In genomic region chr10:7756360-7756992, GRCh38 we compare ENCODE assay signal across 8 cellular contexts. TPM values are rescaled to one million over a fixed set of nuclear protein-coding genes. Genes with fewer than 3 reads are reported as not detected.
DNase-seq lines count a peak whose midpoint lies in the region; ATAC-seq and TF ChIP-seq lines count a peak whose summit lies in the region.

No MANE protein-coding gene starts in this region.

- H3K4me3 Mint-ChIP-seq in CD4-positive, alpha-beta memory T cell, result no peak overlapping the region
- no peak overlapping the region for H3K4me3 Mint-ChIP-seq in stimulated activated naive B cell treated with anti-CD40 and anti-IgM and Interleukin-4, amounts not matched to agents 10 μg/mL and 1 μg/mL and 100 μg/mL, for 72 hours

- intact Hi-C loops in CD4-positive, alpha-beta memory T cell (cut with micrococcal nuclease), result loop anchor here (5.0 to 10.0 kb wide), 2 partner anchors 1451 to 1548 kb away; no protein-coding TSS in a partner anchor

- no peaks in the 10 kb centered on the region for H3K4me1 ChIP-seq in CD4-positive, alpha-beta memory T cell (ENCODE audit: insufficient read depth, low read length)

- peak in 3 of 5 donors; percentile 4 to 8 (median 5) for DNase-seq in CD4-positive, alpha-beta memory T cell
- DNase-seq in H4 (ENCODE audit: low spot score) (peak; percentile 7), SK-MEL-5 (ENCODE audit: low read depth, low spot score) (peak; percentile 70), fibroblast of the aortic adventitia (ENCODE audit: low read depth) (peak; percentile 33), dedifferentiated amniotic fluid mesenchymal stem cell (ENCODE audit: extremely low spot score) (no peak)
- no peak for DNase-seq in stimulated activated naive B cell treated with anti-CD40 and anti-IgM and Interleukin-4, amounts not matched to agents 10 μg/mL and 1 μg/mL and 100 μg/mL, for 72 hours

- POLR2A ChIA-PET in CD4-positive, alpha-beta memory T cell (lab: Charles Lee; ENCODE audit: partially characterized antibody), result no interaction called here

- ATAC-seq in stimulated activated naive B cell treated with anti-CD40 and anti-IgM and Interleukin-4, amounts not matched to agents 10 μg/mL and 1 μg/mL and 100 μg/mL, for 72 hours (replicated peaks), result peak; percentile 47 to 55
- ATAC-seq in HG03521 (IDR thresholded peaks at IDR 0.05; ENCODE audit: unreplicated experiment) (no peak), HG03460 (IDR thresholded peaks at IDR 0.05; ENCODE audit: unreplicated experiment) (no peak)

- CTCF ChIA-PET in CD4-positive, alpha-beta memory T cell (lab: Charles Lee; ENCODE audit: partially characterized antibody), result interaction anchor here (0.8 to 2.4 kb wide), 4 partner anchors 63 to 1547 kb away, joined by 3 to 9 read pairs (median 4); no protein-coding TSS in a partner anchor

- no peaks in the 10 kb centered on the region for H3K9me3 Mint-ChIP-seq in CD4-positive, alpha-beta memory T cell
- H3K9me3 Mint-ChIP-seq in stimulated activated naive B cell treated with anti-CD40 and anti-IgM and Interleukin-4, amounts not matched to agents 10 μg/mL and 1 μg/mL and 100 μg/mL, for 72 hours, result no peaks in the 10 kb centered on the region

- H3K27me3 ChIP-seq in CD4-positive, alpha-beta memory T cell (ENCODE audit: insufficient read depth, low read length), result no peaks in the 10 kb centered on the region

- H3K9me3 ChIP-seq in CD4-positive, alpha-beta memory T cell (ENCODE audit: control insufficient read depth in 1 of 2, low read length in 2 of 2), result no peaks in the 10 kb centered on the region

- H3K4me3 ChIP-seq in CD4-positive, alpha-beta memory T cell (ENCODE audit: low read length in 2 of 2), result no peak overlapping the region
- no peak overlapping the region for H3K4me3 ChIP-seq in fibroblast of the aortic adventitia (ENCODE audit: low read depth, low read length)

- H3K27ac Mint-ChIP-seq in CD4-positive, alpha-beta memory T cell, result peak overlapping the region in 2 of 7 donors; percentile 19 to 23
- H3K27ac Mint-ChIP-seq in stimulated activated naive B cell treated with anti-CD40 and anti-IgM and Interleukin-4, amounts not matched to agents 10 μg/mL and 1 μg/mL and 100 μg/mL, for 72 hours, result no peak overlapping the region

- no peaks in the 10 kb centered on the region for H3K4me1 Mint-ChIP-seq in CD4-positive, alpha-beta memory T cell
- no peaks in the 10 kb centered on the region for H3K4me1 Mint-ChIP-seq in stimulated activated naive B cell treated with anti-CD40 and anti-IgM and Interleukin-4, amounts not matched to agents 10 μg/mL and 1 μg/mL and 100 μg/mL, for 72 hours

- TF ChIP-seq CTCF in fibroblast of the aortic adventitia (IDR thresholded peaks at IDR 0.05; ENCODE audit: insufficient read depth, low read length), result peak; percentile 52

- in situ Hi-C loops in SK-MEL-5 (cut with HindIII; ENCODE audit: low pct_unique_long_range_greater_than_20kb, low sequenced_read_pairs), result no loop called here

- no peak overlapping the region for H3K27ac ChIP-seq in CD4-positive, alpha-beta memory T cell (ENCODE audit: low read depth, low read length)

- H3K27me3 Mint-ChIP-seq in CD4-positive, alpha-beta memory T cell, result no peaks in the 10 kb centered on the region
- no peaks in the 10 kb centered on the region for H3K27me3 Mint-ChIP-seq in stimulated activated naive B cell treated with anti-CD40 and anti-IgM and Interleukin-4, amounts not matched to agents 10 μg/mL and 1 μg/mL and 100 μg/mL, for 72 hours

- H3K36me3 Mint-ChIP-seq in CD4-positive, alpha-beta memory T cell, result peaks cover 61 to 78% of the 10 kb centered on the region in 2 donors
- peaks cover 38 to 52% of the 10 kb centered on the region in 2 donors for H3K36me3 Mint-ChIP-seq in stimulated activated naive B cell treated with anti-CD40 and anti-IgM and Interleukin-4, amounts not matched to agents 10 μg/mL and 1 μg/mL and 100 μg/mL, for 72 hours

- peaks cover 39% of the 10 kb centered on the region for H3K36me3 ChIP-seq in CD4-positive, alpha-beta memory T cell (ENCODE audit: insufficient read depth, low read length)

RNA-seq across cellular contexts. Expression of gene KIN, which starts 31.3 kb away (rescaled TPM):
- 10 to 100 TPM; 14.5 to 14.7 TPM for total RNA-seq in CD4-positive, alpha-beta memory T cell
- polyA plus RNA-seq in CD4-positive, alpha-beta memory T cell, result 1 to 10 TPM; 4.1 to 6.2 TPM
- 5.9 and 6.1 TPM in 2 replicates for total RNA-seq in H4 (2014; rRNA removed; shearing (Covaris generic))
- 73.9 and 74.0 TPM in 2 replicates for total RNA-seq in SK-MEL-5 (2014; rRNA removed; shearing (Covaris generic))
- polyA plus RNA-seq in SK-MEL-5 (2015; cell fraction: cytosol; rRNA removed), result 22.2 and 27.8 TPM in 2 replicates
- 43.4 and 49.4 TPM in 2 replicates for polyA plus RNA-seq in SK-MEL-5 (2015; cell fraction: nucleus; rRNA removed)
- 7.0 and 55.2 TPM in 2 replicates for total RNA-seq in fibroblast of the aortic adventitia (ENCODE audit: low replicate concordance)

RNA-seq across cellular contexts. Expression of gene ATP5F1C, which starts 31.5 kb away (rescaled TPM):
- 100 to 1,000 TPM; 124 to 135 TPM for total RNA-seq in CD4-positive, alpha-beta memory T cell
- 100 to 1,000 TPM; 298 to 508 TPM for polyA plus RNA-seq in CD4-positive, alpha-beta memory T cell
- 437 and 468 TPM in 2 replicates for total RNA-seq in H4 (2014; rRNA removed; shearing (Covaris generic))
- 363 and 364 TPM in 2 replicates for total RNA-seq in SK-MEL-5 (2014; rRNA removed; shearing (Covaris generic))
- polyA plus RNA-seq in SK-MEL-5 (2015; cell fraction: cytosol; rRNA removed), result 206 and 259 TPM in 2 replicates
- 152 and 166 TPM in 2 replicates for polyA plus RNA-seq in SK-MEL-5 (2015; cell fraction: nucleus; rRNA removed)
- total RNA-seq in fibroblast of the aortic adventitia (ENCODE audit: low replicate concordance), result 96.4 and 251 TPM in 2 replicates

RNA-seq across cellular contexts. Expression of gene ITIH2, which starts 53.4 kb away (rescaled TPM):
- not detected for total RNA-seq in CD4-positive, alpha-beta memory T cell
- not detected for polyA plus RNA-seq in CD4-positive, alpha-beta memory T cell
- total RNA-seq in H4 (2014; rRNA removed; shearing (Covaris generic)), result not detected in 2 replicates
- total RNA-seq in SK-MEL-5 (2014; rRNA removed; shearing (Covaris generic)), result not detected in 2 replicates
- polyA plus RNA-seq in SK-MEL-5 (2015; cell fraction: cytosol; rRNA removed), result not detected in 2 replicates
- not detected in 2 replicates for polyA plus RNA-seq in SK-MEL-5 (2015; cell fraction: nucleus; rRNA removed)
- total RNA-seq in fibroblast of the aortic adventitia (ENCODE audit: low replicate concordance), result 0.09 TPM in 1 of 2 replicates, not detected in the other

Comparison
In these comparisons a context has a peak if more than half of its experiments do, and no peak if none do; other contexts are left out.
1. DNase-seq: peak in CD4-positive, alpha-beta memory T cell (3 of 5), H4 (single experiment), SK-MEL-5 (single experiment) and fibroblast of the aortic adventitia (single experiment); none in stimulated activated naive B cell treated with anti-CD40 and anti-IgM and Interleukin-4, amounts not matched to agents 10 μg/mL and 1 μg/mL and 100 μg/mL, for 72 hours (single experiment) and dedifferentiated amniotic fluid mesenchymal stem cell (single experiment).
2. ATAC-seq: peak in stimulated activated naive B cell treated with anti-CD40 and anti-IgM and Interleukin-4, amounts not matched to agents 10 μg/mL and 1 μg/mL and 100 μg/mL, for 72 hours (2 of 2); none in HG03521 (single experiment) and HG03460 (single experiment).